ENCODE assay signal across 8 cellular contexts in genomic region chr7:51430480-51431086, GRCh38.
DNase-seq lines count a peak whose midpoint lies in the region; ATAC-seq and TF ChIP-seq lines count a peak whose summit lies in the region.

No MANE protein-coding gene starts in this region.

- POLR2A ChIA-PET in HCT116 (lab: Charles Lee) = no interaction called here
- POLR2A ChIA-PET in activated CD4-positive, alpha-beta memory T cell treated with anti-CD3 and anti-CD28 coated beads, Interleukin-2, amount 10 ng/mL, durations not matched to agents 7 days and 5 days (lab: Charles Lee) = no interaction called here

- no peaks in the 10 kb centered on the region for H3K79me2 ChIP-seq in DND-41 (ENCODE audit: insufficient read depth, low read length)
- no peaks in the 10 kb centered on the region for H3K79me2 ChIP-seq in HCT116 (ENCODE audit: insufficient read depth, low read length)

- TF ChIP-seq POLR2A in HCT116 (IDR thresholded peaks at IDR 0.05; ENCODE audit: borderline replicate concordance, extremely low read depth, insufficient read depth, insufficient read length) = no peak

- intact Hi-C loops in HCT116 (cut with micrococcal nuclease) = no loop called here

- no peak overlapping the region for H3K23ac ChIP-seq in neuronal stem cell (ENCODE audit: low read depth, low read length, poor library complexity)

- WGBS in neuronal stem cell (ENCODE audit: extremely low coverage in 2 of 2, insufficient read length in 2 of 2, insufficient replicate concordance in 1 of 2), 2 donors = no CpG with 5 or more reads among the region's 13 CpGs

- H4K20me1 ChIP-seq in DND-41 (ENCODE audit: insufficient read depth, low read length) = no peaks in the 10 kb centered on the region
- no peaks in the 10 kb centered on the region for H4K20me1 ChIP-seq in HCT116 (ENCODE audit: insufficient read depth)

- H3K4me1 Mint-ChIP-seq in activated CD4-positive, alpha-beta memory T cell treated with anti-CD3 and anti-CD28 coated beads, Interleukin-2, amount 10 ng/mL, durations not matched to agents 7 days and 5 days = no peaks in the 10 kb centered on the region

- H3K9me3 Mint-ChIP-seq in activated CD4-positive, alpha-beta memory T cell treated with anti-CD3 and anti-CD28 coated beads, Interleukin-2, amount 10 ng/mL, durations not matched to agents 7 days and 5 days = no peaks in the 10 kb centered on the region

- TF ChIP-seq RAD21 in HCT116 (IDR thresholded peaks at IDR 0.05; ENCODE audit: low read depth) = peak; percentile 85

- H2BK5ac ChIP-seq in neuronal stem cell (ENCODE audit: low read length) = no peak overlapping the region

- no peaks in the 10 kb centered on the region for H3K9me3 ChIP-seq in DND-41 (ENCODE audit: insufficient read depth, low read length, severe bottlenecking)
- H3K9me3 ChIP-seq in HCT116 (ENCODE audit: control insufficient read depth in 1 of 2, insufficient read depth in 1 of 2, low read depth in 1 of 2, low read length in 2 of 2) = no peaks in the 10 kb centered on the region
- no peaks in the 10 kb centered on the region for H3K9me3 ChIP-seq in neuronal stem cell (replicated peaks in 1 of 2; ENCODE audit: control insufficient read depth in 2 of 2, insufficient read depth in 1 of 2, low read depth in 1 of 2, low read length in 2 of 2)

- no peak overlapping the region for H3K4me3 Mint-ChIP-seq in activated CD4-positive, alpha-beta memory T cell treated with anti-CD3 and anti-CD28 coated beads, Interleukin-2, amount 10 ng/mL, durations not matched to agents 7 days and 5 days

- RAD21 ChIA-PET in HCT116 (lab: Charles Lee; ENCODE audit: low non-redundant PET in 1 of 2, low total read pairs in 2 of 2, uncharacterized antibody in 2 of 2, unreplicated experiment in 2 of 2) = interaction anchor here (0.8 to 1.6 kb wide), 3 partner anchors 25 to 205 kb away, joined by 3 to 4 read pairs (median 3); no protein-coding TSS in a partner anchor

- no peak overlapping the region for H3K18ac ChIP-seq in neuronal stem cell (ENCODE audit: low read length)

- H3K27me3 ChIP-seq in DND-41 (ENCODE audit: insufficient read depth, low read length, poor library complexity) (no peaks in the 10 kb centered on the region), HCT116 (ENCODE audit: insufficient read depth, low read length) (no peaks in the 10 kb centered on the region), neuronal stem cell (ENCODE audit: control insufficient read depth in 3 of 3, insufficient read depth in 3 of 3, low read depth in 1 of 3, low read length in 3 of 3) (no peaks in the 10 kb centered on the region)

- H3K79me1 ChIP-seq in neuronal stem cell (ENCODE audit: low read depth, low read length) = no peaks in the 10 kb centered on the region

- no peaks in the 10 kb centered on the region for H3K27me3 Mint-ChIP-seq in activated CD4-positive, alpha-beta memory T cell treated with anti-CD3 and anti-CD28 coated beads, Interleukin-2, amount 10 ng/mL, durations not matched to agents 7 days and 5 days

- no peak overlapping the region for H3K27ac Mint-ChIP-seq in activated CD4-positive, alpha-beta memory T cell treated with anti-CD3 and anti-CD28 coated beads, Interleukin-2, amount 10 ng/mL, durations not matched to agents 7 days and 5 days

- H3K4me1 ChIP-seq in DND-41 (ENCODE audit: insufficient read depth, low read length) (no peaks in the 10 kb centered on the region), HCT116 (ENCODE audit: control insufficient read depth in 1 of 2, insufficient read depth in 2 of 2, low read length in 2 of 2) (no peaks in the 10 kb centered on the region), neuronal stem cell (ENCODE audit: control insufficient read depth in 2 of 2, insufficient read depth in 1 of 2, low read depth in 1 of 2, low read length in 2 of 2) (no peaks in the 10 kb centered on the region)

- peak; percentile 54 for DNase-seq in DND-41
- peak; percentile 34 for DNase-seq in HCT116 (ENCODE audit: low read depth, low spot score)
- peak; percentile 84 for DNase-seq in NCI-H2227 (lab: John Stamatoyannopoulos, UW; ENCODE audit: unreplicated experiment)
- peak; percentile 42 for DNase-seq in activated CD4-positive, alpha-beta memory T cell treated with anti-CD3 and anti-CD28 coated beads, Interleukin-2, amount 10 ng/mL, durations not matched to agents 7 days and 5 days
- peak; percentile 20 for DNase-seq in fibroblast of peridontal ligament (ENCODE audit: extremely low read depth)
- DNase-seq in neuronal stem cell (ENCODE audit: low spot score) = peak; percentile 65

- no peak overlapping the region for H3K9ac ChIP-seq in DND-41 (ENCODE audit: low read depth, low read length)
- H3K9ac ChIP-seq in HCT116 (ENCODE audit: low read length) = no peak overlapping the region
- no peak overlapping the region for H3K9ac ChIP-seq in neuronal stem cell (ENCODE audit: low read depth, low read length, poor library complexity)

- no peak overlapping the region for H3K14ac ChIP-seq in neuronal stem cell (ENCODE audit: low read length)

- no peak overlapping the region for H3K4ac ChIP-seq in neuronal stem cell (ENCODE audit: low read length)

- H2BK120ac ChIP-seq in neuronal stem cell (ENCODE audit: low read depth, low read length) = no peak overlapping the region

- H3K9me2 ChIP-seq in HCT116 (ENCODE audit: insufficient read depth) = no peaks in the 10 kb centered on the region

- ATAC-seq in DND-41 (ENCODE audit: insufficient read depth, low read depth) = 0 out of 3 replicates have a peak, but pooled peaks have one; percentile 35
- peak; percentile 70 for ATAC-seq in HCT116
- ATAC-seq in GM21825 (IDR thresholded peaks at IDR 0.05; ENCODE audit: unreplicated experiment) = no peak
- no peak for ATAC-seq in GM21717 (IDR thresholded peaks at IDR 0.05; ENCODE audit: unreplicated experiment)

- H2AFZ ChIP-seq in DND-41 (ENCODE audit: low read depth, low read length) = no peak overlapping the region
- no peak overlapping the region for H2AFZ ChIP-seq in HCT116 (ENCODE audit: low read depth, low read length, poor library complexity, severe bottlenecking)
- H2AFZ ChIP-seq in neuronal stem cell (ENCODE audit: low read length) = no peak overlapping the region

- H3K36me3 ChIP-seq in DND-41 (ENCODE audit: insufficient read depth, low read length) = no peaks in the 10 kb centered on the region
- no peaks in the 10 kb centered on the region for H3K36me3 ChIP-seq in HCT116 (ENCODE audit: control insufficient read depth in 1 of 2, insufficient read depth in 2 of 2, low read length in 2 of 2)
- H3K36me3 ChIP-seq in neuronal stem cell (replicated peaks in 1 of 2; ENCODE audit: control insufficient read depth in 2 of 2, insufficient read depth in 2 of 2, low read length in 2 of 2) = no peaks in the 10 kb centered on the region

- CTCF ChIA-PET in HCT116 (lab: Charles Lee) = interaction anchor here (0.6 to 7.2 kb wide), 3 partner anchors 14 to 430 kb away, joined by 3 to 107 read pairs (median 4); no protein-coding TSS in a partner anchor
- CTCF ChIA-PET in activated CD4-positive, alpha-beta memory T cell treated with anti-CD3 and anti-CD28 coated beads, Interleukin-2, amount 10 ng/mL, durations not matched to agents 7 days and 5 days (lab: Charles Lee) = interaction anchor here (0.6 kb wide), 1 partner anchor 92 kb away, joined by 3 read pairs; no protein-coding TSS in a partner anchor

- TF ChIP-seq CTCF in DND-41 (IDR thresholded peaks at IDR 0.05; ENCODE audit: borderline replicate concordance, extremely low read depth, low read length, poor library complexity, severe bottlenecking) (peak; percentile 85), HCT116 (IDR thresholded peaks at IDR 0.05 in 2 of 3, conservative IDR thresholded peaks at IDR 0.05 in 1 of 3; ENCODE audit: borderline replicate concordance in 1 of 3, insufficient read depth in 1 of 3, low read depth in 2 of 3, low read length in 2 of 3) (peak; percentile 39 to 88 (median 64); a peak in 5 of 6 replicates)

- H3K4me2 ChIP-seq in DND-41 (ENCODE audit: insufficient read depth, low read length) = no peak overlapping the region
- no peak overlapping the region for H3K4me2 ChIP-seq in HCT116 (ENCODE audit: low read length)
- H3K4me2 ChIP-seq in neuronal stem cell (ENCODE audit: insufficient read depth, low read length, poor library complexity, severe bottlenecking) = no peak overlapping the region

- no peak overlapping the region for H4K91ac ChIP-seq in neuronal stem cell (ENCODE audit: low read depth, low read length, poor library complexity)

- H2BK12ac ChIP-seq in neuronal stem cell (ENCODE audit: low read length) = no peak overlapping the region

- no peak overlapping the region for H2AK5ac ChIP-seq in neuronal stem cell (ENCODE audit: low read depth, low read length)

- H2BK15ac ChIP-seq in neuronal stem cell (ENCODE audit: low read length) = no peak overlapping the region

- H3K36me3 Mint-ChIP-seq in activated CD4-positive, alpha-beta memory T cell treated with anti-CD3 and anti-CD28 coated beads, Interleukin-2, amount 10 ng/mL, durations not matched to agents 7 days and 5 days (ENCODE audit: low read depth) = no peaks in the 10 kb centered on the region

- BruUV-seq in HCT116 (replicated peaks; lab: Mats Ljungman, UMichigan) = no TSS peak

- H4K8ac ChIP-seq in neuronal stem cell (ENCODE audit: low read depth, low read length) = no peak overlapping the region

- H3K27ac ChIP-seq in DND-41 (ENCODE audit: low read length) (no peak overlapping the region), HCT116 (ENCODE audit: low read depth, low read length) (no peak overlapping the region), neuronal stem cell (replicated peaks; ENCODE audit: low read length) (no peak overlapping the region)

- H3K4me3 ChIP-seq in DND-41 (ENCODE audit: low read depth in 1 of 2, low read length in 2 of 2) (no peak overlapping the region), HCT116 (replicated peaks in 1 of 2; ENCODE audit: low read depth in 1 of 2, low read length in 2 of 2) (no peak overlapping the region), neuronal stem cell (ENCODE audit: low read length in 2 of 2) (no peak overlapping the region)

TF ChIP-seq in HCT116, 20 proteins besides CTCF, POLR2A, EP300 and RAD21 (continues in another document):
- TF ChIP-seq ELF1 (IDR thresholded peaks at IDR 0.05; ENCODE audit: borderline replicate concordance, low read depth) (no peak), POLR2AphosphoS5 (IDR thresholded peaks at IDR 0.05; ENCODE audit: low read depth, low read length) (no peak), ZFX (IDR thresholded peaks at IDR 0.05) (no peak), ZNF274 (IDR thresholded peaks at IDR 0.05; ENCODE audit: low read depth, low read length) (no peak)
- TF ChIP-seq, protein P1, sequence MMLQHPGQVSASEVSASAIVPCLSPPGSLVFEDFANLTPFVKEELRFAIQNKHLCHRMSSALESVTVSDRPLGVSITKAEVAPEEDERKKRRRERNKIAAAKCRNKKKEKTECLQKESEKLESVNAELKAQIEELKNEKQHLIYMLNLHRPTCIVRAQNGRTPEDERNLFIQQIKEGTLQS (IDR thresholded peaks at IDR 0.05) = no peak

Comparison
In these comparisons a context has a peak if more than half of its experiments do, and no peak if none do; other contexts are left out.
1. ATAC-seq: peak in DND-41 (single experiment) and HCT116 (single experiment); none in GM21825 (single experiment) and GM21717 (single experiment).
2. DNase-seq: peak in every context shown above with its lines; median percentile 84 in NCI-H2227; 65 in neuronal stem cell; 54 in DND-41; 42 in activated CD4-positive, alpha-beta memory T cell treated with anti-CD3 and anti-CD28 coated beads, Interleukin-2, amount 10 ng/mL, durations not matched to agents 7 days and 5 days; 34 in HCT116; 20 in fibroblast of peridontal ligament.